In genomic region chr14:93150227-93151206, GRCh38 we compare ENCODE assay signal across 11 cellular contexts. TPM values are rescaled to one million over a fixed set of nuclear protein-coding genes. Genes with fewer than 3 reads are reported as not detected.
DNase-seq lines count a peak whose midpoint lies in the region; ATAC-seq and TF ChIP-seq lines count a peak whose summit lies in the region.
"Had no signal": no experiment of that assay in that cellular context is flagged by ENCODE, and none has a peak within 500 bp of the region (broad histone marks: within the 10 kb centered on the region; RNA-seq: fewer than 3 reads in every experiment).

No MANE protein-coding gene starts in this region.

- no peak for TF ChIP-seq CTCF in esophagus squamous epithelium (IDR thresholded peaks at IDR 0.05)

- peak overlapping the region; percentile 41 for H3K27ac Mint-ChIP-seq in dendritic cell treated with granulocyte-macrophage colony-stimulating factor and Interleukin-4, amounts not matched to agents 40 ng/mL and 50 ng/mL, for 4 days
- no peak overlapping the region for H3K27ac Mint-ChIP-seq in effector memory CD8-positive, alpha-beta T cell
- H3K27ac Mint-ChIP-seq: activated naive CD8-positive, alpha-beta T cell treated with anti-CD3 and anti-CD28 coated beads, Interleukin-2, amount 10 ng/mL, durations not matched to agents 7 days and 5 days; CD4-positive, CD25-positive, alpha-beta regulatory T cell; T-helper 2 cell treated with Interferon-gamma antibody and Interleukin-4, amounts not matched to agents 5 μg/mL and 100 μg/mL, for 36 hours had no signal

- H3K4me1 ChIP-seq in BLaER1 treated with 17β-estradiol and CSF1 and Interleukin-3, amounts not matched to agents 10 nM and 100 nM: peaks cover 0 to 18% (median 11%) of the 10 kb centered on the region in 10 experiments; a peak in 10 of 20 replicates
- H3K4me1 ChIP-seq in esophagus squamous epithelium: peaks cover 0 to 12% (median 0%) of the 10 kb centered on the region in 3 donors

- H3K27me3 Mint-ChIP-seq in dendritic cell treated with granulocyte-macrophage colony-stimulating factor and Interleukin-4, amounts not matched to agents 40 ng/mL and 50 ng/mL, for 4 days: peaks cover 4% of the 10 kb centered on the region
- H3K27me3 Mint-ChIP-seq in effector memory CD8-positive, alpha-beta T cell: peaks cover 0 to 5% of the 10 kb centered on the region in 2 donors

- H3K36me3 Mint-ChIP-seq in dendritic cell treated with granulocyte-macrophage colony-stimulating factor and Interleukin-4, amounts not matched to agents 40 ng/mL and 50 ng/mL, for 4 days (ENCODE audit: low read depth): no peaks in the 10 kb centered on the region
- peaks cover 3% of the 10 kb centered on the region for H3K36me3 Mint-ChIP-seq in effector memory CD8-positive, alpha-beta T cell (ENCODE audit: insufficient read depth)
- H3K36me3 Mint-ChIP-seq: activated naive CD8-positive, alpha-beta T cell treated with anti-CD3 and anti-CD28 coated beads, Interleukin-2, amount 10 ng/mL, durations not matched to agents 7 days and 5 days; CD4-positive, CD25-positive, alpha-beta regulatory T cell had no signal

- ATAC-seq in effector memory CD8-positive, alpha-beta T cell (replicated peaks): no peak

- peak overlapping the region in 6 of 11 experiments; percentile 1 to 50 (median 37); a peak in 9 of 22 replicates for H3K4me2 ChIP-seq in BLaER1 treated with 17β-estradiol and CSF1 and Interleukin-3, amounts not matched to agents 10 nM and 100 nM

- H3K9me3 ChIP-seq in BLaER1 treated with 17β-estradiol and CSF1 and Interleukin-3, amounts not matched to agents 10 nM and 100 nM (replicated peaks in 1 of 11): no peaks in the 10 kb centered on the region
- H3K9me3 ChIP-seq in esophagus squamous epithelium: no peaks in the 10 kb centered on the region

- H3K4me1 Mint-ChIP-seq in dendritic cell treated with granulocyte-macrophage colony-stimulating factor and Interleukin-4, amounts not matched to agents 40 ng/mL and 50 ng/mL, for 4 days (ENCODE audit: low read depth): peaks cover 52% of the 10 kb centered on the region
- peaks cover 0 to 1% of the 10 kb centered on the region in 2 donors for H3K4me1 Mint-ChIP-seq in effector memory CD8-positive, alpha-beta T cell (ENCODE audit: low read depth in 2 of 2)
- H3K4me1 Mint-ChIP-seq: CD4-positive, CD25-positive, alpha-beta regulatory T cell had no signal

- 34 to 40% methylated on average over 11 to 15 of the region's 16 CpGs for WGBS in esophagus squamous epithelium, 2 donors

- no peak overlapping the region for H3K9ac ChIP-seq in BLaER1 treated with 17β-estradiol and CSF1 and Interleukin-3, amounts not matched to agents 10 nM and 100 nM

- H3K4me3 Mint-ChIP-seq in dendritic cell treated with granulocyte-macrophage colony-stimulating factor and Interleukin-4, amounts not matched to agents 40 ng/mL and 50 ng/mL, for 4 days: no peak overlapping the region
- no peak overlapping the region for H3K4me3 Mint-ChIP-seq in effector memory CD8-positive, alpha-beta T cell
- H3K4me3 Mint-ChIP-seq: activated naive CD8-positive, alpha-beta T cell treated with anti-CD3 and anti-CD28 coated beads, Interleukin-2, amount 10 ng/mL, durations not matched to agents 7 days and 5 days; CD4-positive, CD25-positive, alpha-beta regulatory T cell; T-helper 2 cell treated with Interferon-gamma antibody and Interleukin-4, amounts not matched to agents 5 μg/mL and 100 μg/mL, for 36 hours had no signal

- no peaks in the 10 kb centered on the region for H4K20me1 ChIP-seq in BLaER1 treated with 17β-estradiol and CSF1 and Interleukin-3, amounts not matched to agents 10 nM and 100 nM

- no peak overlapping the region for H3K4me3 ChIP-seq in BLaER1 treated with 17β-estradiol and CSF1 and Interleukin-3, amounts not matched to agents 10 nM and 100 nM
- H3K4me3 ChIP-seq in esophagus squamous epithelium: no peak overlapping the region

- no peak overlapping the region; a peak in 1 of 22 replicates for H3K27ac ChIP-seq in BLaER1 treated with 17β-estradiol and CSF1 and Interleukin-3, amounts not matched to agents 10 nM and 100 nM
- no peak overlapping the region for H3K27ac ChIP-seq in esophagus squamous epithelium

- TF ChIP-seq POLR2A in esophagus squamous epithelium (IDR thresholded peaks at IDR 0.05): no peak

- H3K9me3 Mint-ChIP-seq in dendritic cell treated with granulocyte-macrophage colony-stimulating factor and Interleukin-4, amounts not matched to agents 40 ng/mL and 50 ng/mL, for 4 days: no peaks in the 10 kb centered on the region
- H3K9me3 Mint-ChIP-seq in effector memory CD8-positive, alpha-beta T cell: no peaks in the 10 kb centered on the region
- H3K9me3 Mint-ChIP-seq: activated naive CD8-positive, alpha-beta T cell treated with anti-CD3 and anti-CD28 coated beads, Interleukin-2, amount 10 ng/mL, durations not matched to agents 7 days and 5 days; CD4-positive, CD25-positive, alpha-beta regulatory T cell; T-helper 2 cell treated with Interferon-gamma antibody and Interleukin-4, amounts not matched to agents 5 μg/mL and 100 μg/mL, for 36 hours had no signal

- DNase-seq in HPDE6-E6E7 (ENCODE audit: extremely low spot score): peak; percentile 83
- DNase-seq in medulla oblongata (ENCODE audit: extremely low spot score): peak; percentile 61
- DNase-seq in effector memory CD8-positive, alpha-beta T cell: no peak
- DNase-seq in stimulated activated CD4-positive, alpha-beta T cell treated with anti-CD3 and anti-CD28 coated beads, Interleukin-1b, Interleukin-23, amount 100 ng/mL, for 48 hours: no peak
- no peak for DNase-seq in activated CD8-positive, alpha-beta memory T cell treated with anti-CD3 and anti-CD28 coated beads, Interleukin-2, amount 50 U/mL, for 4 hours
- DNase-seq in esophagus squamous epithelium (lab: John Stamatoyannopoulos, UW): no peak
- DNase-seq: activated naive CD8-positive, alpha-beta T cell treated with anti-CD3 and anti-CD28 coated beads, Interleukin-2, amount 10 ng/mL, durations not matched to agents 7 days and 5 days had no signal

- intact Hi-C loops in dendritic cell treated with granulocyte-macrophage colony-stimulating factor and Interleukin-4, amounts not matched to agents 40 ng/mL and 50 ng/mL, for 4 days (cut with micrococcal nuclease): no loop called here
- intact Hi-C loops in esophagus squamous epithelium (cut with DNase I): no loop called here

- no peaks in the 10 kb centered on the region for H3K27me3 ChIP-seq in BLaER1 treated with 17β-estradiol and CSF1 and Interleukin-3, amounts not matched to agents 10 nM and 100 nM
- no peaks in the 10 kb centered on the region for H3K27me3 ChIP-seq in esophagus squamous epithelium

- H3K36me3 ChIP-seq in BLaER1 treated with 17β-estradiol and CSF1 and Interleukin-3, amounts not matched to agents 10 nM and 100 nM: no peaks in the 10 kb centered on the region
- H3K36me3 ChIP-seq in esophagus squamous epithelium: no peaks in the 10 kb centered on the region

RNA-seq across cellular contexts. Expression of gene MOAP1, which starts 34.2 kb away (rescaled TPM):
- 10 to 100 TPM in 2 of 4 donors, 1 to 10 TPM in 2; 4.9 to 28.8 (median 11.5) TPM for total RNA-seq in esophagus squamous epithelium

RNA-seq across cellular contexts. Expression of gene LYSET, which starts 34.6 kb away (rescaled TPM):
- total RNA-seq in esophagus squamous epithelium: 1 to 10 TPM; 1.4 to 6.5 (median 4.7) TPM

RNA-seq across cellular contexts. Expression of gene ITPK1, which starts 34.8 kb away (rescaled TPM):
- total RNA-seq in esophagus squamous epithelium: 10 to 100 TPM; 14.2 to 34.5 (median 25.8) TPM

RNA-seq across cellular contexts. Expression of gene GON7, which starts 56.3 kb away (rescaled TPM):
- 10 to 100 TPM in 3 of 4 donors, 1 to 10 TPM in 1; 9.2 to 15.2 (median 10.2) TPM for total RNA-seq in esophagus squamous epithelium

RNA-seq across cellular contexts. Expression of gene UBR7, which starts 56.5 kb away (rescaled TPM):
- total RNA-seq in esophagus squamous epithelium: 10 to 100 TPM; 13.2 to 29.6 (median 19.9) TPM

Comparison
In these comparisons a context has a peak if more than half of its experiments do, and no peak if none do; other contexts are left out.
1. DNase-seq: peak in HPDE6-E6E7 (single experiment) and medulla oblongata (single experiment); none in effector memory CD8-positive, alpha-beta T cell (0 of 3), stimulated activated CD4-positive, alpha-beta T cell treated with anti-CD3 and anti-CD28 coated beads, Interleukin-1b, Interleukin-23, amount 100 ng/mL, for 48 hours (single experiment), activated CD8-positive, alpha-beta memory T cell treated with anti-CD3 and anti-CD28 coated beads, Interleukin-2, amount 50 U/mL, for 4 hours (single experiment) and esophagus squamous epithelium (single experiment).